In the genomic region with DNA sequence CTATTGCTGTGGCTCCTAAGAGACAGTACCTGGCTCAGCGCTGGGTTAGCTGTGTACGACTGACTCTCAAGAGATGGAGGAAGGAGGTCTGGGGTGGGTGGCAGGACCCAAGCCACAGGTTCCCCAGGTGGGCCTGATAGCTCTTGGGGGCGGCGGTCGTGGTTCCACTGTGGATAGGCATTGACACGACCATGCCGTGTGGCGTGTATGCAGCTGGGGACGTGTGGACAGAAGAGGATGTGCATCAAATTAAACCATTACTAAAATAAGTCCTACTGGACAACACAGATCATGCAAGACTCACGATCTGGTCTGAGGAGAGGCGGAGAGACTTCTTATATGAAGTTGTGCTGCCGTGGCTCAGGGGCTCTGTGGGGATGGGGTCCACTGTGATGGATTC, we compare ENCODE assay signal across 20 cellular contexts.
A peak's percentile ranks its signal among the peaks of the same experiment; 100 is the strongest.
DNase-seq lines count a peak whose midpoint lies in the region; ATAC-seq and TF ChIP-seq lines count a peak whose summit lies in the region.
"Had no signal": no experiment of that assay in that cellular context is flagged by ENCODE, and none has a peak within 500 bp of the region (broad histone marks: within the 10 kb centered on the region; RNA-seq: fewer than 3 reads in every experiment).

No MANE protein-coding gene starts in this region.

- no peak for DNase-seq in activated naive CD4-positive, alpha-beta T cell treated with anti-CD3 and anti-CD28 coated beads, Interleukin-2, amount 50 U/mL, for 72 hours (ENCODE audit: low spot score in 2 of 2)
- DNase-seq in activated naive CD4-positive, alpha-beta T cell (lab: John Stamatoyannopoulos, UW) = no peak
- no peak for DNase-seq in CD4-positive, alpha-beta T cell
- DNase-seq in coronary artery (ENCODE audit: low spot score) (peak; percentile 47), NCI-H524 (lab: John Stamatoyannopoulos, UW) (no peak), SW480 (ENCODE audit: low spot score) (no peak)
- DNase-seq in stimulated activated effector memory CD8-positive, alpha-beta T cell treated with anti-CD3 and anti-CD28 coated beads, Interleukin-12 subunit alpha, Interleukin-12 subunit beta, amount 100 ng/mL, for 72 hours (ENCODE audit: low spot score in 2 of 2) = peak in 1 of 2 donors; percentile 44
- DNase-seq: EL, GF-D8, NCI-H1105, NCI-H1694, NCI-H2081, NCI-H2171, NCI-H345, NCI-H524 treated with DMSO at 0.1 percent for 48 hours, NCI-H82, SJCRH30 had no signal

- no peaks in the 10 kb centered on the region for H3K4me1 Mint-ChIP-seq in CD4-positive, alpha-beta T cell (ENCODE audit: low read depth)
- no peaks in the 10 kb centered on the region for H3K4me1 Mint-ChIP-seq in stimulated activated effector memory CD8-positive, alpha-beta T cell treated with anti-CD3 and anti-CD28 coated beads, Interleukin-12 subunit alpha, Interleukin-12 subunit beta, amount 100 ng/mL, for 72 hours

- H3K9me3 ChIP-seq in CD4-positive, alpha-beta T cell (ENCODE audit: control insufficient read depth, low read length) = no peaks in the 10 kb centered on the region
- H3K9me3 ChIP-seq: SJCRH30 had no signal

- POLR2A ChIA-PET in CD4-positive, alpha-beta T cell (lab: Charles Lee) = interaction anchor here (1.2 kb wide), 1 partner anchor 52 kb away, joined by 3 read pairs; no protein-coding TSS in a partner anchor

- no peak overlapping the region for H3K27ac ChIP-seq in CD4-positive, alpha-beta T cell (ENCODE audit: low read depth, low read length)
- H3K27ac ChIP-seq in coronary artery = no peak overlapping the region
- H3K27ac ChIP-seq: C4-2B, SJCRH30 had no signal

- TF ChIP-seq CTCF in CD4-positive, alpha-beta T cell (IDR thresholded peaks at IDR 0.05) = no peak
- no peak for TF ChIP-seq CTCF in coronary artery (IDR thresholded peaks at IDR 0.05)

- peak overlapping the region; percentile 29 to 93 for H3K27ac Mint-ChIP-seq in activated naive CD4-positive, alpha-beta T cell treated with anti-CD3 and anti-CD28 coated beads, Interleukin-2, amount 50 U/mL, for 72 hours
- H3K27ac Mint-ChIP-seq in CD4-positive, alpha-beta T cell = peak overlapping the region; percentile 34
- peak overlapping the region; percentile 67 for H3K27ac Mint-ChIP-seq in stimulated activated effector memory CD8-positive, alpha-beta T cell treated with anti-CD3 and anti-CD28 coated beads, Interleukin-12 subunit alpha, Interleukin-12 subunit beta, amount 100 ng/mL, for 72 hours
- H3K27ac Mint-ChIP-seq: IgD-negative memory B cell had no signal

- CTCF ChIA-PET in CD4-positive, alpha-beta T cell (lab: Charles Lee) = no interaction called here

- no peaks in the 10 kb centered on the region for H3K9me3 Mint-ChIP-seq in activated naive CD4-positive, alpha-beta T cell treated with anti-CD3 and anti-CD28 coated beads, Interleukin-2, amount 50 U/mL, for 72 hours
- no peaks in the 10 kb centered on the region for H3K9me3 Mint-ChIP-seq in CD4-positive, alpha-beta T cell
- no peaks in the 10 kb centered on the region for H3K9me3 Mint-ChIP-seq in stimulated activated effector memory CD8-positive, alpha-beta T cell treated with anti-CD3 and anti-CD28 coated beads, Interleukin-12 subunit alpha, Interleukin-12 subunit beta, amount 100 ng/mL, for 72 hours
- H3K9me3 Mint-ChIP-seq: IgD-negative memory B cell had no signal

- H3K27me3 ChIP-seq in CD4-positive, alpha-beta T cell (ENCODE audit: control insufficient read depth, insufficient read depth, low read length) = no peaks in the 10 kb centered on the region
- H3K27me3 ChIP-seq: SJCRH30 had no signal

- no peak overlapping the region for H3K4me3 ChIP-seq in coronary artery
- H3K4me3 ChIP-seq: SJCRH30 had no signal

- H3K36me3 Mint-ChIP-seq in activated naive CD4-positive, alpha-beta T cell treated with anti-CD3 and anti-CD28 coated beads, Interleukin-2, amount 50 U/mL, for 72 hours = peaks cover 20 to 48% of the 10 kb centered on the region in 2 donors
- H3K36me3 Mint-ChIP-seq in CD4-positive, alpha-beta T cell (ENCODE audit: low read depth) = peaks cover 100% of the 10 kb centered on the region
- peaks cover 100% of the 10 kb centered on the region for H3K36me3 Mint-ChIP-seq in stimulated activated effector memory CD8-positive, alpha-beta T cell treated with anti-CD3 and anti-CD28 coated beads, Interleukin-12 subunit alpha, Interleukin-12 subunit beta, amount 100 ng/mL, for 72 hours

- intact Hi-C loops in CD4-positive, alpha-beta T cell (cut with DNase I, micrococcal nuclease) = no loop called here

- no peak for ATAC-seq in activated naive CD4-positive, alpha-beta T cell treated with anti-CD3 and anti-CD28 coated beads, Interleukin-2, amount 50 U/mL, for 72 hours
- ATAC-seq in CD4-positive, alpha-beta T cell (ENCODE audit: poor library complexity) = no peak
- no peak for ATAC-seq in stimulated activated effector memory CD8-positive, alpha-beta T cell treated with anti-CD3 and anti-CD28 coated beads, Interleukin-12 subunit alpha, Interleukin-12 subunit beta, amount 100 ng/mL, for 72 hours
- ATAC-seq: Panc1 had no signal

- H3K27me3 Mint-ChIP-seq in CD4-positive, alpha-beta T cell = no peaks in the 10 kb centered on the region
- H3K27me3 Mint-ChIP-seq: IgD-negative memory B cell had no signal

- no peak overlapping the region for H3K4me3 Mint-ChIP-seq in CD4-positive, alpha-beta T cell
- no peak overlapping the region for H3K4me3 Mint-ChIP-seq in stimulated activated effector memory CD8-positive, alpha-beta T cell treated with anti-CD3 and anti-CD28 coated beads, Interleukin-12 subunit alpha, Interleukin-12 subunit beta, amount 100 ng/mL, for 72 hours
- H3K4me3 Mint-ChIP-seq: IgD-negative memory B cell had no signal
